Comparison of ENCODE assay signal across 8 cellular contexts in genomic region chr2:183124957-183125255, GRCh38. TPM values are rescaled to one million over a fixed set of nuclear protein-coding genes. Genes with fewer than 3 reads are reported as not detected.
A peak's percentile ranks its signal among the peaks of the same experiment; 100 is the strongest.
DNase-seq lines count a peak whose midpoint lies in the region; TF ChIP-seq lines count a peak whose summit lies in the region.

No MANE protein-coding gene starts in this region.

- H3K9me3 ChIP-seq in SJCRH30 (replicated peaks) (no peaks in the 10 kb centered on the region), esophagus squamous epithelium (no peaks in the 10 kb centered on the region)

- peaks cover 14% of the 10 kb centered on the region for H3K36me3 ChIP-seq in SJCRH30
- H3K36me3 ChIP-seq in esophagus squamous epithelium = peaks cover 0 to 14% (median 0%) of the 10 kb centered on the region in 3 donors

- WGBS in esophagus squamous epithelium, 2 donors = 0 to 1% methylated on average over 9 of the region's 10 CpGs

- H3K27ac ChIP-seq in SJCRH30 (peak overlapping the region; percentile 96), esophagus squamous epithelium (peak overlapping the region; percentile 85 to 95 (median 94))

- peak overlapping the region; percentile 99 for H3K27ac Mint-ChIP-seq in progenitor cell of endocrine pancreas

- H3K27me3 Mint-ChIP-seq in progenitor cell of endocrine pancreas = peaks cover 4% of the 10 kb centered on the region

- H3K4me3 Mint-ChIP-seq in progenitor cell of endocrine pancreas (ENCODE audit: low read depth) = peak overlapping the region; percentile 93

- no peak for TF ChIP-seq POLR2A in esophagus squamous epithelium (IDR thresholded peaks at IDR 0.05)

- H3K36me3 Mint-ChIP-seq in progenitor cell of endocrine pancreas (ENCODE audit: insufficient read depth) = no peaks in the 10 kb centered on the region

- peaks cover 12% of the 10 kb centered on the region for H3K4me1 Mint-ChIP-seq in progenitor cell of endocrine pancreas (ENCODE audit: low read depth)

- no peaks in the 10 kb centered on the region for H3K27me3 ChIP-seq in SJCRH30
- H3K27me3 ChIP-seq in esophagus squamous epithelium = no peaks in the 10 kb centered on the region

- H3K4me3 ChIP-seq in GM08714 (ENCODE audit: low read length) (peak overlapping the region; percentile 57), SJCRH30 (peak overlapping the region; percentile 86), esophagus squamous epithelium (peak overlapping the region; percentile 58 to 96 (median 82))

- H3K4me1 ChIP-seq in SJCRH30 = no peaks in the 10 kb centered on the region
- peaks cover 8 to 28% (median 11%) of the 10 kb centered on the region in 3 donors for H3K4me1 ChIP-seq in esophagus squamous epithelium

- no peaks in the 10 kb centered on the region for H3K9me3 Mint-ChIP-seq in progenitor cell of endocrine pancreas (ENCODE audit: low read depth)

- no peak for TF ChIP-seq CTCF in esophagus squamous epithelium (IDR thresholded peaks at IDR 0.05)
- no peak for TF ChIP-seq CTCF in progenitor cell of endocrine pancreas (IDR thresholded peaks at IDR 0.05; ENCODE audit: unreplicated experiment)

- intact Hi-C loops in esophagus squamous epithelium (cut with DNase I) = no loop called here

- DNase-seq in SJCRH30 (no peak), esophagus squamous epithelium (lab: John Stamatoyannopoulos, UW) (no peak), progenitor cell of endocrine pancreas (ENCODE audit: low spot score, unreplicated experiment) (no peak), DMS53 (lab: John Stamatoyannopoulos, UW) (no peak), DMS79 (lab: John Stamatoyannopoulos, UW) (no peak), amniotic stem cell (lab: John Stamatoyannopoulos, UW) (no peak), D341Med (ENCODE audit: low spot score) (no peak)

RNA-seq across cellular contexts. Expression of gene NUP35, which starts 0.7 kb away (rescaled TPM):
- 49.1 and 52.6 TPM in 2 replicates for total RNA-seq in SJCRH30 (2014; rRNA removed; shearing (Covaris generic))
- 10 to 100 TPM in 3 of 4 donors, 1 to 10 TPM in 1; 7.8 to 25.4 (median 15.6) TPM for total RNA-seq in esophagus squamous epithelium
- total RNA-seq in progenitor cell of endocrine pancreas = 18.1 and 20.9 TPM in 2 replicates

RNA-seq across cellular contexts. Expression of gene DUSP19, which starts 46.4 kb away (rescaled TPM):
- 3.4 and 3.9 TPM in 2 replicates for total RNA-seq in SJCRH30 (2014; rRNA removed; shearing (Covaris generic))
- total RNA-seq in esophagus squamous epithelium = 1 to 10 TPM in 2 of 4 donors, under 1 TPM in 2; 0.27 to 1.5 (median 0.86) TPM
- total RNA-seq in progenitor cell of endocrine pancreas = 1.9 and 2.2 TPM in 2 replicates
